Comparison of ENCODE assay signal across 11 cellular contexts in the genomic region with DNA sequence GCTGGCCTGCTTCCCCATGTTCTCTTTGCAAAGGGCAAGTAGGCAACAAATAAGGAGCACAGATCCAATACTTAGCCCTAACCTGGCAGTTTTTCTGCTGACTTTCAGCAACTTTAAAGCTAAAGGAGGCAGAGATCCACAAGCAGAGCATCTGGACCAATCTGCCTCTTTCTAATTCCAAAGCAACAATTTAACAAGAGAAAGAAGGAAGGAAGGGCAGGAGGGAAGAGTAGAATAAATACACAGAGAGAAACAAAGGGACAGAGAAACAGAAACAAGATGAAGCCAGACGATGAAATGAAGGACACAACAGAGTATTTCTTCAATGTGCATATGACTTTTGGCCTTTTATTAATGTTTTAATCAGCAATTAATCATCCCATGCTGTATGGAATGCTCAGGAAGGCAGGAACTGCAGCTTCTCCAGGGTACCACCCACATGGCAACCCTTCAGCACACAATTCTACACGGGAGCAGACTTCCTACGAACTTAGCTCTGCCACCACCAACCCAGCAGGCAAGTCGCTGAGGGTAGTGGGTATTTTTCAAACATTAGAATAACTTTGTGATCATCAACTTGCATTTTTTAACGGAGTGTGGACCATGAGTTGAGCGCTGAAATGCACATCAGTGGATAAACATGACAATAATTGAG. TPM values are rescaled to one million over a fixed set of nuclear protein-coding genes. Genes with fewer than 3 reads are reported as not detected.
DNase-seq lines count a peak whose midpoint lies in the region; ATAC-seq and TF ChIP-seq lines count a peak whose summit lies in the region.
"Had no signal": no experiment of that assay in that cellular context is flagged by ENCODE, and none has a peak within 500 bp of the region (broad histone marks: within the 10 kb centered on the region; RNA-seq: fewer than 3 reads in every experiment).

No MANE protein-coding gene starts in this region.

- H3K4me3 ChIP-seq in IMR-90 (ENCODE audit: insufficient read depth, low read depth, low read length) (no peak overlapping the region), stomach smooth muscle (ENCODE audit: low read length in 2 of 2) (peak overlapping the region; percentile 8 to 58)

- in situ Hi-C loops in IMR-90 (cut with MboI; ENCODE audit: low sequenced_read_pairs), result no loop called here

- peak overlapping the region; percentile 33; the same call in 1 of the 2 replicates for H3K9ac ChIP-seq in IMR-90 (ENCODE audit: low read depth, low read length)
- peak overlapping the region; percentile 23 to 47 for H3K9ac ChIP-seq in stomach smooth muscle (ENCODE audit: low read length in 2 of 2)

- no peak for TF ChIP-seq RAD21 in IMR-90 (IDR thresholded peaks at IDR 0.05; ENCODE audit: low read length)

- no TSS peak for BruUV-seq in IMR-90 (replicated peaks; lab: Mats Ljungman, UMichigan)

- CTCF ChIA-PET in IMR-90 (lab: Yijun Ruan, JAX) (no interaction called here), GM10248 (lab: Yijun Ruan, JAX) (interaction anchor here (0.9 to 2.9 kb wide), 4 partner anchors 14 to 119 kb away, joined by 3 to 12 read pairs (median 4); no protein-coding TSS in a partner anchor)

- no peaks in the 10 kb centered on the region for H3K36me3 Mint-ChIP-seq in endothelial cell (ENCODE audit: low read depth, unreplicated experiment)

- no peak overlapping the region for H4K91ac ChIP-seq in IMR-90 (ENCODE audit: insufficient read depth, low read depth, low read length)

- DNase-seq in IMR-90, result no peak
- DNase-seq in endothelial cell (ENCODE audit: low spot score), result no peak
- peak; percentile 6 for DNase-seq in kidney tubule cell (ENCODE audit: low spot score)
- no peak for DNase-seq in GM10248 (ENCODE audit: extremely low spot score)
- no peak for DNase-seq in stimulated activated naive CD8-positive, alpha-beta T cell treated with anti-CD3 and anti-CD28 coated beads, Interleukin-15, amount 100 ng/mL, for 72 hours
- DNase-seq: DMS79; effector memory CD4-positive, alpha-beta T cell; MV-4-11 had no signal

- no peak for TF ChIP-seq POLR2A in IMR-90 (IDR thresholded peaks at IDR 0.05; ENCODE audit: low read depth, low read length)

- H3K9me3 ChIP-seq in IMR-90 (ENCODE audit: control insufficient read depth, insufficient read depth, low read length) (no peaks in the 10 kb centered on the region), stomach smooth muscle (ENCODE audit: control insufficient read depth in 2 of 2, low read length in 2 of 2) (no peaks in the 10 kb centered on the region)

- no peaks in the 10 kb centered on the region for H3K9me3 Mint-ChIP-seq in endothelial cell (ENCODE audit: unreplicated experiment)
- H3K9me3 Mint-ChIP-seq in stimulated activated naive CD8-positive, alpha-beta T cell treated with anti-CD3 and anti-CD28 coated beads, Interleukin-15, amount 100 ng/mL, for 72 hours, result no peaks in the 10 kb centered on the region
- H3K9me3 Mint-ChIP-seq: natural killer cell treated with Interleukin-12 subunit alpha and Interleukin-12 subunit beta and Interleukin-15 and Interleukin-18, amount 100 ng/mL, for 72 hours had no signal

- H3K36me3 ChIP-seq in IMR-90 (ENCODE audit: control insufficient read depth, insufficient read depth, low read length) (0 out of 2 replicates have a peak, but pooled peaks cover 2% of the 10 kb centered on the region), stomach smooth muscle (ENCODE audit: control insufficient read depth in 2 of 2, insufficient read depth in 2 of 2, low read length in 2 of 2) (peaks cover 9 to 10% of the 10 kb centered on the region in 2 donors)

- no peak overlapping the region for H2BK15ac ChIP-seq in IMR-90 (ENCODE audit: low read depth, low read length)

- TF ChIP-seq CTCF in IMR-90 (conservative IDR thresholded peaks at IDR 0.05; ENCODE audit: low read depth, low read length) (no peak), endothelial cell (IDR thresholded peaks at IDR 0.05; ENCODE audit: unreplicated experiment) (no peak), GM10248 (IDR thresholded peaks at IDR 0.05; ENCODE audit: control extremely low read depth, extremely low read depth, low read depth, missing control alignments) (no peak)

- no peak overlapping the region for H2AK5ac ChIP-seq in IMR-90 (ENCODE audit: low read depth, low read length)

- dilution Hi-C loops in IMR-90 (cut with HindIII; ENCODE audit: low sequenced_read_pairs, unreplicated experiment), result no loop called here

- H3K27ac Mint-ChIP-seq in endothelial cell (ENCODE audit: unreplicated experiment), result peak overlapping the region; percentile 70
- no peak overlapping the region for H3K27ac Mint-ChIP-seq in stimulated activated naive CD8-positive, alpha-beta T cell treated with anti-CD3 and anti-CD28 coated beads, Interleukin-15, amount 100 ng/mL, for 72 hours
- H3K27ac Mint-ChIP-seq: natural killer cell treated with Interleukin-12 subunit alpha and Interleukin-12 subunit beta and Interleukin-15 and Interleukin-18, amount 100 ng/mL, for 72 hours had no signal

- no peak overlapping the region for H2AK9ac ChIP-seq in IMR-90 (replicated peaks; ENCODE audit: low read depth, low read length, poor library complexity)

- H3K14ac ChIP-seq in IMR-90 (replicated peaks; ENCODE audit: low read depth, low read length), result 0 out of 2 replicates have a peak overlapping the region, but pooled peaks have one; percentile 64

- peak overlapping the region in 1 of 2 experiments; percentile 8; a peak in 2 of 4 replicates for H4K8ac ChIP-seq in IMR-90 (ENCODE audit: low read depth in 2 of 2, low read length in 2 of 2)

- no peaks in the 10 kb centered on the region for H3K27me3 ChIP-seq in IMR-90 (ENCODE audit: control insufficient read depth, insufficient read depth, low read length)
- H3K27me3 ChIP-seq in stomach smooth muscle (ENCODE audit: control insufficient read depth in 1 of 2, insufficient read depth in 2 of 2, low read length in 2 of 2), result no peaks in the 10 kb centered on the region

- H3K4me3 Mint-ChIP-seq in endothelial cell (ENCODE audit: unreplicated experiment), result peak overlapping the region; percentile 75
- H3K4me3 Mint-ChIP-seq in stimulated activated naive CD8-positive, alpha-beta T cell treated with anti-CD3 and anti-CD28 coated beads, Interleukin-15, amount 100 ng/mL, for 72 hours, result no peak overlapping the region
- H3K4me3 Mint-ChIP-seq: natural killer cell treated with Interleukin-12 subunit alpha and Interleukin-12 subunit beta and Interleukin-15 and Interleukin-18, amount 100 ng/mL, for 72 hours had no signal

- no peak overlapping the region for H2BK5ac ChIP-seq in IMR-90 (ENCODE audit: low read depth, low read length, poor library complexity, severe bottlenecking)

- intact Hi-C loops in IMR-90 (cut with micrococcal nuclease), result no loop called here

- ATAC-seq in IMR-90 (ENCODE audit: low read depth), result peak; percentile 77
- no peak for ATAC-seq in stimulated activated naive CD8-positive, alpha-beta T cell treated with anti-CD3 and anti-CD28 coated beads, Interleukin-15, amount 100 ng/mL, for 72 hours
- no peak for ATAC-seq in HG02885 (IDR thresholded peaks at IDR 0.05; ENCODE audit: poor library complexity, unreplicated experiment)
- ATAC-seq: natural killer cell treated with Interleukin-12 subunit alpha and Interleukin-12 subunit beta and Interleukin-15 and Interleukin-18, amount 100 ng/mL, for 72 hours had no signal

- peaks cover 14% of the 10 kb centered on the region for H3K4me1 Mint-ChIP-seq in endothelial cell (ENCODE audit: unreplicated experiment)
- peaks cover 6% of the 10 kb centered on the region for H3K4me1 Mint-ChIP-seq in stimulated activated naive CD8-positive, alpha-beta T cell treated with anti-CD3 and anti-CD28 coated beads, Interleukin-15, amount 100 ng/mL, for 72 hours

- H3K27ac ChIP-seq in IMR-90 (ENCODE audit: insufficient read depth, low read length) (no peak overlapping the region), stomach smooth muscle (ENCODE audit: low read length) (peak overlapping the region; percentile 7)

- H3K9me1 ChIP-seq in IMR-90 (ENCODE audit: insufficient read depth, low read length), result 0 out of 2 replicates have a peak, but pooled peaks cover 3% of the 10 kb centered on the region

- POLR2A ChIA-PET in IMR-90 (lab: Charles Lee; ENCODE audit: unreplicated experiment), result interaction anchor here (0.6 kb wide), 1 partner anchor 30 kb away, joined by 8 read pairs; no protein-coding TSS in a partner anchor
- POLR2A ChIA-PET in GM10248 (lab: Yijun Ruan, JAX), result no interaction called here

- no peak overlapping the region for H2BK120ac ChIP-seq in IMR-90 (ENCODE audit: low read depth, low read length)

- H3K4me1 ChIP-seq in IMR-90 (ENCODE audit: control insufficient read depth, insufficient read depth, low read length) (peaks cover 4% of the 10 kb centered on the region), stomach smooth muscle (ENCODE audit: control insufficient read depth, insufficient read depth, low read length) (peaks cover 6% of the 10 kb centered on the region)

- H3K79me1 ChIP-seq in IMR-90 (ENCODE audit: low read depth in 1 of 2, low read length in 2 of 2), result peaks cover 25 to 48% of the 10 kb centered on the region in 2 experiments

- H3K18ac ChIP-seq in IMR-90 (ENCODE audit: low read depth, low read length), result no peak overlapping the region

- no peak overlapping the region for H4K5ac ChIP-seq in IMR-90 (ENCODE audit: low read depth, low read length)

- no peaks in the 10 kb centered on the region for H3K27me3 Mint-ChIP-seq in endothelial cell (ENCODE audit: unreplicated experiment)
- no peaks in the 10 kb centered on the region for H3K27me3 Mint-ChIP-seq in stimulated activated naive CD8-positive, alpha-beta T cell treated with anti-CD3 and anti-CD28 coated beads, Interleukin-15, amount 100 ng/mL, for 72 hours
- H3K27me3 Mint-ChIP-seq: natural killer cell treated with Interleukin-12 subunit alpha and Interleukin-12 subunit beta and Interleukin-15 and Interleukin-18, amount 100 ng/mL, for 72 hours had no signal

- WGBS in IMR-90 (ENCODE audit: extremely low coverage in 2 of 2, insufficient read length in 1 of 2), 2 experiments, result 20% methylated on average over 1 of the region's 6 CpGs; no CpG with 5 or more reads in 1 of the 2 experiments

- H3K4me2 ChIP-seq in IMR-90 (ENCODE audit: low read depth, low read length), result peak overlapping the region; percentile 70

- no peak overlapping the region for H2BK20ac ChIP-seq in IMR-90 (ENCODE audit: low read depth, low read length)

- peak overlapping the region; percentile 67 for H3K23ac ChIP-seq in IMR-90 (ENCODE audit: low read depth, low read length)

- no peak overlapping the region for H2AFZ ChIP-seq in IMR-90 (replicated peaks; ENCODE audit: low read length, poor library complexity)

- H3K4ac ChIP-seq in IMR-90 (ENCODE audit: low read depth, low read length), result no peak overlapping the region

- peaks cover 5% of the 10 kb centered on the region; the same call in 1 of the 2 replicates for H4K20me1 ChIP-seq in IMR-90 (ENCODE audit: insufficient read depth, low read length)

- H3K56ac ChIP-seq in IMR-90 (ENCODE audit: extremely low read depth, insufficient read depth, low read length), result no peak overlapping the region

TF ChIP-seq in IMR-90, 13 proteins besides CTCF, POLR2A, EP300 and RAD21 (continues in another document):
- TF ChIP-seq MAZ (IDR thresholded peaks at IDR 0.05; ENCODE audit: borderline replicate concordance, low read depth, low read length) (no peak), FOS (IDR thresholded peaks at IDR 0.05; ENCODE audit: low read depth, low read length) (no peak)

RNA-seq across cellular contexts. Expression of a gene that starts 15.3 kb away (rescaled TPM):
- total RNA-seq in IMR-90 (2012; rRNA removed), result 29.6 and 41.4 TPM in 2 replicates
- 18.0 and 19.3 TPM in 2 replicates for polyA plus RNA-seq in IMR-90 (2012; rRNA removed)
- 8.1 and 10.4 TPM in 2 replicates for polyA plus RNA-seq in IMR-90 (2012; cell fraction: cytosol; rRNA removed)
- 8.1 and 21.6 TPM in 2 replicates for polyA plus RNA-seq in IMR-90 (2012; cell fraction: nucleus; rRNA removed; ENCODE audit: low replicate concordance)
- total RNA-seq in endothelial cell (ENCODE audit: unreplicated experiment), result 28.2 TPM
